ENCODE assay signal across 24 cellular contexts in genomic region chr2:138125306-138125900, GRCh38.
A peak's percentile ranks its signal among the peaks of the same experiment; 100 is the strongest.
DNase-seq lines count a peak whose midpoint lies in the region; ATAC-seq and TF ChIP-seq lines count a peak whose summit lies in the region.
"Had no signal": no experiment of that assay in that cellular context is flagged by ENCODE, and none has a peak within 500 bp of the region (broad histone marks: within the 10 kb centered on the region; RNA-seq: fewer than 3 reads in every experiment).

No MANE protein-coding gene starts in this region.

- intact Hi-C loops in lower lobe of right lung (cut with DNase I): no loop called here

- H3K27ac ChIP-seq in GM23338 (ENCODE audit: low read depth) (no peak overlapping the region), lower lobe of right lung (no peak overlapping the region)
- H3K27ac ChIP-seq: KMS-11, Peyer's patch, SK-N-MC had no signal

- H3K27me3 ChIP-seq in GM23338 (ENCODE audit: insufficient read depth) (no peaks in the 10 kb centered on the region), lower lobe of right lung (ENCODE audit: low read depth) (no peaks in the 10 kb centered on the region)
- H3K27me3 ChIP-seq: Peyer's patch had no signal

- 0 out of 2 replicates have a peak overlapping the region, but pooled peaks have one; percentile 2 for H2AFZ ChIP-seq in GM23338

- ATAC-seq in GM23338 (peak; percentile 59), lower lobe of right lung (peak; percentile 19 to 87), HG03521 (IDR thresholded peaks at IDR 0.05; ENCODE audit: unreplicated experiment) (no peak), GM19324 (IDR thresholded peaks at IDR 0.05; ENCODE audit: low FRiP score, unreplicated experiment) (no peak)

- no peaks in the 10 kb centered on the region for H3K27me3 Mint-ChIP-seq in GM23338 (ENCODE audit: insufficient read depth, low read depth, poor library complexity)
- H3K27me3 Mint-ChIP-seq: IgD-negative memory B cell had no signal

- peaks cover 15% of the 10 kb centered on the region for H3K4me1 Mint-ChIP-seq in GM23338
- H3K4me1 Mint-ChIP-seq: IgD-negative memory B cell had no signal

- no peaks in the 10 kb centered on the region for H3K79me2 ChIP-seq in GM23338 (replicated peaks; ENCODE audit: insufficient read depth)

- H3K9me3 ChIP-seq in lower lobe of right lung: no peaks in the 10 kb centered on the region
- H3K9me3 ChIP-seq: Peyer's patch had no signal

- H3K27ac Mint-ChIP-seq in GM23338: no peak overlapping the region
- H3K27ac Mint-ChIP-seq: IgD-negative memory B cell; T-helper 1 cell treated with Interleukin-12 subunit alpha and Interleukin-12 subunit beta and Interleukin-4 antibody, amounts not matched to agents 30 μg/mL and 1 μg/mL, for 36 hours had no signal

- no peak for TF ChIP-seq CTCF in GM23338 (conservative IDR thresholded peaks at IDR 0.05; ENCODE audit: low read depth in 2 of 2)
- TF ChIP-seq CTCF in lower lobe of right lung (IDR thresholded peaks at IDR 0.05): no peak

- no peaks in the 10 kb centered on the region for H3K36me3 Mint-ChIP-seq in GM23338 (ENCODE audit: low read depth)
- H3K36me3 Mint-ChIP-seq: IgD-negative memory B cell had no signal

- H3K4me2 ChIP-seq in GM23338: no peak overlapping the region
- H3K4me2 ChIP-seq: KMS-11 had no signal

- H3K9me3 Mint-ChIP-seq in GM23338: no peaks in the 10 kb centered on the region
- H3K9me3 Mint-ChIP-seq: IgD-negative memory B cell; T-helper 1 cell treated with Interleukin-12 subunit alpha and Interleukin-12 subunit beta and Interleukin-4 antibody, amounts not matched to agents 30 μg/mL and 1 μg/mL, for 36 hours had no signal

- no peaks in the 10 kb centered on the region for H4K20me1 ChIP-seq in GM23338 (replicated peaks; ENCODE audit: insufficient read depth)

- 0 out of 2 replicates have a peak, but pooled peaks cover 3% of the 10 kb centered on the region for H3K9me2 ChIP-seq in GM23338 (ENCODE audit: insufficient read depth)

- H3K36me3 ChIP-seq in GM23338 (ENCODE audit: insufficient read depth) (no peaks in the 10 kb centered on the region), lower lobe of right lung (no peaks in the 10 kb centered on the region)
- H3K36me3 ChIP-seq: Peyer's patch had no signal

- no peaks in the 10 kb centered on the region for H3F3A ChIP-seq in GM23338 (replicated peaks; ENCODE audit: low read depth)

- peaks cover 25% of the 10 kb centered on the region for H3K4me1 ChIP-seq in GM23338 (ENCODE audit: insufficient read depth)
- no peaks in the 10 kb centered on the region for H3K4me1 ChIP-seq in lower lobe of right lung
- H3K4me1 ChIP-seq: Peyer's patch had no signal

- no peak overlapping the region for H3K4me3 ChIP-seq in GM23338
- no peak overlapping the region for H3K4me3 ChIP-seq in lower lobe of right lung
- H3K4me3 ChIP-seq: Peyer's patch, SK-N-MC had no signal

- DNase-seq in NCI-H345 (lab: John Stamatoyannopoulos, UW) (peak; percentile 23), NCI-H345 treated with DMSO at 0.1 percent for 48 hours (lab: John Stamatoyannopoulos, UW; ENCODE audit: unreplicated experiment) (no peak), GM23338 (ENCODE audit: low spot score) (peak; percentile 14), NCI-H510A treated with DMSO at 0.1 percent for 48 hours (lab: John Stamatoyannopoulos, UW) (peak; percentile 86), lower lobe of right lung (no peak)
- DNase-seq in stimulated activated CD4-positive, alpha-beta T cell treated with anti-CD3 and anti-CD28 coated beads, Interleukin-2, amount 100 ng/mL, for 24 hours: no peak
- DNase-seq: Calu3, MM.1S, NCI-H1048, NCI-H1436, NCI-H187, NCI-H2081 treated with DMSO at 0.1 percent for 48 hours, NCI-H446 treated with DMSO at 0.1 percent for 48 hours, NCI-H69, OCI-M1, Peyer's patch, SHP77 treated with DMSO at 0.1 percent for 48 hours, SW 1271 had no signal

- H3K4me3 Mint-ChIP-seq in GM23338: no peak overlapping the region
- H3K4me3 Mint-ChIP-seq: IgD-negative memory B cell; T-helper 1 cell treated with Interleukin-12 subunit alpha and Interleukin-12 subunit beta and Interleukin-4 antibody, amounts not matched to agents 30 μg/mL and 1 μg/mL, for 36 hours had no signal

TF ChIP-seq in GM23338, 12 proteins besides CTCF, POLR2A, EP300 and RAD21:
- no peak for TF ChIP-seq STAT1 (IDR thresholded peaks at IDR 0.05; ENCODE audit: unreplicated experiment)
- no peak for TF ChIP-seq EZH2phosphoT487 (IDR thresholded peaks at IDR 0.05; ENCODE audit: unreplicated experiment)
- no peak for TF ChIP-seq JUNB (IDR thresholded peaks at IDR 0.05; ENCODE audit: unreplicated experiment)
- no peak for TF ChIP-seq EZH2 (IDR thresholded peaks at IDR 0.05; ENCODE audit: low read depth, unreplicated experiment)
- TF ChIP-seq CREB1 (CRISPR knock-in tag; IDR thresholded peaks at IDR 0.05; ENCODE audit: low read depth): no peak

Comparison
In these comparisons a context has a peak if more than half of its experiments do, and no peak if none do; other contexts are left out.
1. DNase-seq: peak in NCI-H345 (single experiment), GM23338 (single experiment) and NCI-H510A treated with DMSO at 0.1 percent for 48 hours (single experiment); none in NCI-H345 treated with DMSO at 0.1 percent for 48 hours (single experiment), lower lobe of right lung (single experiment) and stimulated activated CD4-positive, alpha-beta T cell treated with anti-CD3 and anti-CD28 coated beads, Interleukin-2, amount 100 ng/mL, for 24 hours (0 of 2).
2. ATAC-seq: peak in GM23338 (single experiment) and lower lobe of right lung (2 of 2); none in HG03521 (single experiment) and GM19324 (single experiment).